In the genomic region with DNA sequence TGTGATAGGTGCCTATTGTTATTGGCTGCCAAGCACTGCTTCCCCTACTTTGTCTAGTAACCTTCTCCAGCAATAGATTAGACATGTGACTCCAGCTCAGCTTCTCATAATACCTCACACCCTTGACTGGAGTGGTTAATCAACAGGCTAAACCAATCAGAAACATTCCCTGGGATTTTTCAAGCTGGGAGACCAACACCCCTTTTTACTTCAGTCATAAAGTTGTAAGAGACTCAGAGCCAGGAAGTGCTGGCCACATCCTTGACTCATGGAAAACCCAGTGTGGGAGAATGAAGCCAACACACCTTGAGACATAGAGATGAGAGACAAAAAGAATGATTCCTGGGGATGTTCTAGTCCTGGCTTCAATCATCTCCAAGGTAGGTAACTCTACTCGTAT, we compare ENCODE assay signal across 24 cellular contexts.
"Had no signal": no experiment of that assay in that cellular context is flagged by ENCODE, and none has a peak within 500 bp of the region (broad histone marks: within the 10 kb centered on the region; RNA-seq: fewer than 3 reads in every experiment).

No MANE protein-coding gene starts in this region.

- H3K27me3 ChIP-seq: hepatocyte, ovary, right atrium auricular region, thyroid gland had no signal

- DNase-seq: activated CD4-positive, alpha-beta T cell treated with anti-CD3 and anti-CD28 coated beads, Interleukin-2, amount 50 U/mL, for 4 hours; activated CD8-positive, alpha-beta memory T cell treated with anti-CD3 and anti-CD28 coated beads, Interleukin-2, amount 50 U/mL, for 48 hours; activated effector memory CD4-positive, alpha-beta T cell treated with Interleukin-2 at 50 U/mL for 16 hours; activated naive CD4-positive, alpha-beta T cell treated with anti-CD3 and anti-CD28 coated beads for 36 hours; activated T-cell treated with anti-CD3 and anti-CD28 coated beads, Interleukin-2, amount 50 U/mL, for 48 hours; amygdala; cortex of kidney; glutamatergic neuron; left cardiac atrium; ovary; stimulated activated CD4-positive, alpha-beta T cell treated with anti-CD3 and anti-CD28 coated beads, Interleukin-12 subunit alpha, Interleukin-12 subunit beta, amount 100 ng/mL, for 4 hours; substantia nigra; T-helper 1 cell; thyroid gland had no signal

- FAIRE-seq: endometrium, frontal cortex, TTC549 had no signal

- ATAC-seq: left cardiac atrium; natural killer cell treated with Interleukin-12 subunit alpha and Interleukin-12 subunit beta and Interleukin-15 and Interleukin-18, amount 100 ng/mL, for 72 hours had no signal

- H3K27ac Mint-ChIP-seq: activated naive CD4-positive, alpha-beta T cell treated with anti-CD3 and anti-CD28 coated beads for 36 hours; memory B cell; natural killer cell treated with Interleukin-12 subunit alpha and Interleukin-12 subunit beta and Interleukin-15 and Interleukin-18, amount 100 ng/mL, for 72 hours; stimulated activated naive CD8-positive, alpha-beta T cell treated with anti-CD3 and anti-CD28 coated beads, Interleukin-15, Interleukin-2, amounts not matched to agents 100 ng/mL and 50 ng/mL, for 24 hours had no signal

- H3K4me3 Mint-ChIP-seq: activated naive CD4-positive, alpha-beta T cell treated with anti-CD3 and anti-CD28 coated beads for 36 hours; memory B cell; natural killer cell treated with Interleukin-12 subunit alpha and Interleukin-12 subunit beta and Interleukin-15 and Interleukin-18, amount 100 ng/mL, for 72 hours; stimulated activated naive CD8-positive, alpha-beta T cell treated with anti-CD3 and anti-CD28 coated beads, Interleukin-15, Interleukin-2, amounts not matched to agents 100 ng/mL and 50 ng/mL, for 24 hours had no signal

- H3K4me3 ChIP-seq: cardiac muscle cell, hepatocyte, ovary, prostate gland, right atrium auricular region, thyroid gland had no signal

- H3K9me3 Mint-ChIP-seq: activated naive CD4-positive, alpha-beta T cell treated with anti-CD3 and anti-CD28 coated beads for 36 hours; memory B cell; natural killer cell treated with Interleukin-12 subunit alpha and Interleukin-12 subunit beta and Interleukin-15 and Interleukin-18, amount 100 ng/mL, for 72 hours; stimulated activated naive CD8-positive, alpha-beta T cell treated with anti-CD3 and anti-CD28 coated beads, Interleukin-15, Interleukin-2, amounts not matched to agents 100 ng/mL and 50 ng/mL, for 24 hours had no signal

- H3K36me3 ChIP-seq: cardiac muscle cell, ovary, prostate gland, right atrium auricular region, thyroid gland had no signal

- H3K27me3 Mint-ChIP-seq: memory B cell; stimulated activated naive CD8-positive, alpha-beta T cell treated with anti-CD3 and anti-CD28 coated beads, Interleukin-15, Interleukin-2, amounts not matched to agents 100 ng/mL and 50 ng/mL, for 24 hours had no signal

- H3K36me3 Mint-ChIP-seq: memory B cell; natural killer cell treated with Interleukin-12 subunit alpha and Interleukin-12 subunit beta and Interleukin-15 and Interleukin-18, amount 100 ng/mL, for 72 hours had no signal
